ENCODE assay signal across 17 cellular contexts in genomic region chr16:71474864-71475263, GRCh38. TPM values are rescaled to one million over a fixed set of nuclear protein-coding genes. Genes with fewer than 3 reads are reported as not detected.
DNase-seq lines count a peak whose midpoint lies in the region; ATAC-seq and TF ChIP-seq lines count a peak whose summit lies in the region.
"Had no signal": no experiment of that assay in that cellular context is flagged by ENCODE, and none has a peak within 500 bp of the region (broad histone marks: within the 10 kb centered on the region; RNA-seq: fewer than 3 reads in every experiment).

No MANE protein-coding gene starts in this region.

- no peaks in the 10 kb centered on the region for H3K9me3 ChIP-seq in breast epithelium
- H3K9me3 ChIP-seq: sigmoid colon, SJCRH30, thoracic aorta had no signal

- ATAC-seq in activated T-helper 17 cell treated with anti-CD3 and anti-CD28 coated beads, Interleukin-2, amount 50 U/mL, for 72 hours (replicated peaks), result peak; percentile 74
- ATAC-seq in HG02610 (IDR thresholded peaks at IDR 0.05; ENCODE audit: unreplicated experiment) (no peak), left cardiac atrium (no peak)

- H3K4me3 ChIP-seq in breast epithelium (no peak overlapping the region), fibroblast of the aortic adventitia (ENCODE audit: low read depth, low read length) (no peak overlapping the region)
- H3K4me3 ChIP-seq: sigmoid colon, SJCRH30, thoracic aorta had no signal

- no peak overlapping the region for H3K27ac ChIP-seq in breast epithelium
- H3K27ac ChIP-seq: 22Rv1, sigmoid colon, SJCRH30, thoracic aorta had no signal

- H3K4me1 Mint-ChIP-seq in MCF 10A (ENCODE audit: insufficient read depth, unreplicated experiment), result peaks cover 8% of the 10 kb centered on the region
- peaks cover 4% of the 10 kb centered on the region for H3K4me1 Mint-ChIP-seq in activated T-helper 17 cell treated with anti-CD3 and anti-CD28 coated beads, Interleukin-2, amount 50 U/mL, for 72 hours
- H3K4me1 Mint-ChIP-seq: nephron had no signal

- H3K27me3 ChIP-seq in breast epithelium, result no peaks in the 10 kb centered on the region
- H3K27me3 ChIP-seq: sigmoid colon, SJCRH30 had no signal

- H3K4me3 Mint-ChIP-seq in MCF 10A (ENCODE audit: unreplicated experiment), result no peak overlapping the region
- H3K4me3 Mint-ChIP-seq in activated T-helper 17 cell treated with anti-CD3 and anti-CD28 coated beads, Interleukin-2, amount 50 U/mL, for 72 hours, result no peak overlapping the region
- H3K4me3 Mint-ChIP-seq: nephron had no signal

- no peaks in the 10 kb centered on the region for H3K27me3 Mint-ChIP-seq in MCF 10A (ENCODE audit: insufficient read depth, unreplicated experiment)
- H3K27me3 Mint-ChIP-seq in activated T-helper 17 cell treated with anti-CD3 and anti-CD28 coated beads, Interleukin-2, amount 50 U/mL, for 72 hours, result no peaks in the 10 kb centered on the region

- H3K36me3 ChIP-seq in breast epithelium, result no peaks in the 10 kb centered on the region
- H3K36me3 ChIP-seq: SJCRH30 had no signal

- no peak for TF ChIP-seq POLR2A in breast epithelium (IDR thresholded peaks at IDR 0.05)

- H3K27ac Mint-ChIP-seq in MCF 10A (ENCODE audit: low read depth, unreplicated experiment), result peak overlapping the region; percentile 2
- H3K27ac Mint-ChIP-seq in activated T-helper 17 cell treated with anti-CD3 and anti-CD28 coated beads, Interleukin-2, amount 50 U/mL, for 72 hours, result peak overlapping the region; percentile 68
- H3K27ac Mint-ChIP-seq: nephron had no signal

- no peak for TF ChIP-seq CTCF in MCF 10A (IDR thresholded peaks at IDR 0.05; ENCODE audit: unreplicated experiment)
- TF ChIP-seq CTCF in breast epithelium (IDR thresholded peaks at IDR 0.05), result no peak
- TF ChIP-seq CTCF in fibroblast of the aortic adventitia (IDR thresholded peaks at IDR 0.05; ENCODE audit: insufficient read depth, low read length), result no peak
- TF ChIP-seq CTCF in GM20000 (IDR thresholded peaks at IDR 0.05; ENCODE audit: extremely low read depth, missing control alignments), result no peak

- H3K9me3 Mint-ChIP-seq in MCF 10A (ENCODE audit: unreplicated experiment), result peaks cover 7% of the 10 kb centered on the region
- H3K9me3 Mint-ChIP-seq in activated T-helper 17 cell treated with anti-CD3 and anti-CD28 coated beads, Interleukin-2, amount 50 U/mL, for 72 hours, result no peaks in the 10 kb centered on the region
- H3K9me3 Mint-ChIP-seq: nephron had no signal

- CTCF ChIA-PET in MCF 10A (lab: Yijun Ruan, JAX), result interaction anchor here (0.7 to 1.2 kb wide), 3 partner anchors 9 to 199 kb away, joined by 3 read pairs; no protein-coding TSS in a partner anchor

- POLR2A ChIA-PET in MCF 10A (lab: Yijun Ruan, JAX), result interaction anchor here (0.7 to 2.5 kb wide), 4 partner anchors 10 to 63 kb away, joined by 3 to 11 read pairs (median 6); partner anchors contain the start of gene ZNF23

- no peaks in the 10 kb centered on the region for H3K4me1 ChIP-seq in breast epithelium
- H3K4me1 ChIP-seq: sigmoid colon, SJCRH30 had no signal

- BruUV-seq in MCF 10A (replicated peaks; lab: Mats Ljungman, UMichigan), result no TSS peak

- H3K36me3 Mint-ChIP-seq in MCF 10A (ENCODE audit: insufficient read depth, unreplicated experiment), result peaks cover 29% of the 10 kb centered on the region
- peaks cover 24% of the 10 kb centered on the region for H3K36me3 Mint-ChIP-seq in activated T-helper 17 cell treated with anti-CD3 and anti-CD28 coated beads, Interleukin-2, amount 50 U/mL, for 72 hours (ENCODE audit: low read depth)

- intact Hi-C loops in MCF 10A (cut with micrococcal nuclease), result loop anchor here (1.0 kb wide), 1 partner anchor 8 kb away; no protein-coding TSS in a partner anchor
- intact Hi-C loops in breast epithelium (cut with DNase I; ENCODE audit: low total_unique reads), result loop anchor here (5.0 kb wide), 1 partner anchor 1592 kb away; no protein-coding TSS in a partner anchor
- intact Hi-C loops in left cardiac atrium (cut with DNase I), result no loop called here

- DNase-seq in MCF 10A (ENCODE audit: unreplicated experiment), result peak; percentile 39
- no peak for DNase-seq in breast epithelium (ENCODE audit: low spot score in 2 of 2)
- DNase-seq in fibroblast of the aortic adventitia (ENCODE audit: low read depth), result peak; percentile 63
- DNase-seq in DMS 273 (lab: John Stamatoyannopoulos, UW; ENCODE audit: unreplicated experiment), result no peak
- no peak for DNase-seq in GM20000 (ENCODE audit: low spot score)
- DNase-seq in left cardiac atrium, result no peak
- DNase-seq: activated CD4-positive, CD25-positive, alpha-beta regulatory T cell treated with anti-CD3 and anti-CD28 coated beads, Interleukin-2, amount 50 U/mL, for 72 hours; DMS79 treated with DMSO at 0.1 percent for 48 hours; MM.1S; NCI-H510A treated with DMSO at 0.1 percent for 48 hours; sigmoid colon; SJCRH30 had no signal

RNA-seq across cellular contexts. Expression of gene ZNF23, which starts 12.8 kb away (rescaled TPM):
- 12.6 and 13.7 TPM in 2 replicates for total RNA-seq in MCF 10A (2022)
- total RNA-seq in breast epithelium, result 10 to 100 TPM in 2 of 3 donors, 1 to 10 TPM in 1; 9.8 to 16.8 (median 11.8) TPM
- total RNA-seq in activated T-helper 17 cell treated with anti-CD3 and anti-CD28 coated beads, Interleukin-2, amount 50 U/mL, for 72 hours, result 1 to 10 TPM; 6.8 to 9.3 TPM
- 8.9 and 11.1 TPM in 2 replicates for total RNA-seq in fibroblast of the aortic adventitia (ENCODE audit: low replicate concordance)
- total RNA-seq in left cardiac atrium, result 1 to 10 TPM; 5.8 to 6.5 TPM

RNA-seq across cellular contexts. Expression of gene ZNF19, which starts 14.3 kb away (rescaled TPM):
- total RNA-seq in MCF 10A (2022) (4.1 and 4.6 TPM in 2 replicates), breast epithelium (10 to 100 TPM; 16.7 to 20.2 (median 19.5) TPM), fibroblast of the aortic adventitia (ENCODE audit: low replicate concordance) (3.5 and 14.7 TPM in 2 replicates), left cardiac atrium (1 to 10 TPM; 3.5 to 3.7 TPM)
- total RNA-seq in activated T-helper 17 cell treated with anti-CD3 and anti-CD28 coated beads, Interleukin-2, amount 50 U/mL, for 72 hours, result 1 to 10 TPM; 1.1 to 3.4 TPM

RNA-seq across cellular contexts. Expression of gene TLE7, which starts 33.0 kb away (rescaled TPM):
- not detected in 2 replicates for total RNA-seq in MCF 10A (2022)
- total RNA-seq in breast epithelium, result not detected
- not detected for total RNA-seq in activated T-helper 17 cell treated with anti-CD3 and anti-CD28 coated beads, Interleukin-2, amount 50 U/mL, for 72 hours
- not detected in 2 replicates for total RNA-seq in fibroblast of the aortic adventitia (ENCODE audit: low replicate concordance)
- not detected for total RNA-seq in left cardiac atrium
- total RNA-seq: sigmoid colon, SJCRH30, thoracic aorta had no signal

RNA-seq across cellular contexts. Expression of gene CHST4, which starts 51.4 kb away (rescaled TPM):
- 0.14 TPM in 1 of 2 replicates, not detected in the other for total RNA-seq in MCF 10A (2022)
- total RNA-seq in breast epithelium, result 1 to 10 TPM in 1 of 3 donors, under 1 TPM in 2; 0.59 to 1.3 (median 0.66) TPM
- total RNA-seq in activated T-helper 17 cell treated with anti-CD3 and anti-CD28 coated beads, Interleukin-2, amount 50 U/mL, for 72 hours, result not detected
- not detected in 2 replicates for total RNA-seq in fibroblast of the aortic adventitia (ENCODE audit: low replicate concordance)
- under 1 TPM in 1 of 2 donors, not detected in 1; 0.16 TPM for total RNA-seq in left cardiac atrium
- total RNA-seq: sigmoid colon, thoracic aorta had no signal

Comparison
In these comparisons a context has a peak if more than half of its experiments do, and no peak if none do; other contexts are left out.
1. DNase-seq: peak in MCF 10A (single experiment) and fibroblast of the aortic adventitia (single experiment); none in breast epithelium (0 of 2), DMS 273 (single experiment), GM20000 (single experiment) and left cardiac atrium (single experiment).
2. intact Hi-C loops: an anchor here in MCF 10A (1.0 kb wide) and breast epithelium (5.0 kb wide); none called in left cardiac atrium.